ENCODE assay signal across 20 cellular contexts in genomic region chr3:73513260-73513659, GRCh38.
DNase-seq lines count a peak whose midpoint lies in the region; ATAC-seq, FAIRE-seq and TF ChIP-seq lines count a peak whose summit lies in the region.
"Had no signal": no experiment of that assay in that cellular context is flagged by ENCODE, and none has a peak within 500 bp of the region (broad histone marks: within the 10 kb centered on the region; RNA-seq: fewer than 3 reads in every experiment).

No MANE protein-coding gene starts in this region.

- WGBS in HepG2 (ENCODE audit: low lambda C conversion rate), result 0% methylated on average over 5 of the region's 5 CpGs
- WGBS in stomach, 5 donors, result 25 to 50% (median 32%) methylated on average over 5 of the region's 5 CpGs

- peak overlapping the region; percentile 31 for H3K4me2 ChIP-seq in HepG2 (ENCODE audit: low read depth, low read length)
- H3K4me2 ChIP-seq in osteoblast (ENCODE audit: insufficient read depth, low read length), result no peak overlapping the region

- no peaks in the 10 kb centered on the region for H3K9me3 ChIP-seq in HepG2 (ENCODE audit: low read length)
- no peaks in the 10 kb centered on the region for H3K9me3 ChIP-seq in stomach
- H3K9me3 ChIP-seq in osteoblast (ENCODE audit: low read depth, low read length), result no peaks in the 10 kb centered on the region
- H3K9me3 ChIP-seq: neutrophil had no signal

- H2AFZ ChIP-seq in HepG2 (ENCODE audit: low read length), result no peak overlapping the region
- H2AFZ ChIP-seq in osteoblast (ENCODE audit: low read length), result no peak overlapping the region

- peak overlapping the region in 3 of 5 experiments; percentile 4 to 87 (median 61) for H3K27ac Mint-ChIP-seq in brain
- H3K27ac Mint-ChIP-seq: CD14-positive monocyte; stimulated activated naive CD8-positive, alpha-beta T cell treated with anti-CD3 and anti-CD28 coated beads, Interleukin-15, Interleukin-2, amounts not matched to agents 100 ng/mL and 50 ng/mL, for 24 hours had no signal

- H3K36me3 Mint-ChIP-seq in brain, result peaks cover 4% of the 10 kb centered on the region
- H3K36me3 Mint-ChIP-seq: CD14-positive monocyte had no signal

- TF ChIP-seq POLR2A in HepG2 (IDR thresholded peaks at IDR 0.05; ENCODE audit: insufficient read depth in 1 of 2, low read depth in 2 of 2, low read length in 2 of 2) (no peak), stomach (IDR thresholded peaks at IDR 0.05) (no peak)

- no peaks in the 10 kb centered on the region for H3K36me3 ChIP-seq in HepG2 (replicated peaks in 1 of 2; ENCODE audit: control insufficient read depth in 1 of 2, insufficient read depth in 2 of 2, low read length in 2 of 2)
- no peaks in the 10 kb centered on the region for H3K36me3 ChIP-seq in stomach
- H3K36me3 ChIP-seq in osteoblast (ENCODE audit: insufficient read depth, low read length), result no peaks in the 10 kb centered on the region
- H3K36me3 ChIP-seq: neutrophil, WERI-Rb-1 had no signal

- peaks cover 93% of the 10 kb centered on the region for H3K4me1 Mint-ChIP-seq in brain
- H3K4me1 Mint-ChIP-seq: CD14-positive monocyte had no signal

- TF ChIP-seq CTCF in brain (conservative IDR thresholded peaks at IDR 0.05), result no peak
- no peak for TF ChIP-seq CTCF in HepG2 (CRISPR knock-in tag; IDR thresholded peaks at IDR 0.05)
- no peak for TF ChIP-seq CTCF in stomach (IDR thresholded peaks at IDR 0.05)
- no peak for TF ChIP-seq CTCF in osteoblast (IDR thresholded peaks at IDR 0.05; ENCODE audit: extremely low read depth, low read depth, low read length)

- intact Hi-C loops in HepG2 (cut with micrococcal nuclease; ENCODE audit: unreplicated experiment), result no loop called here
- intact Hi-C loops in stomach (cut with DNase I; ENCODE audit: low total_unique reads), result loop anchor here (10.0 kb wide), 1 partner anchor 112 kb away; the partner anchor contains the start of gene PDZRN3

- TF ChIP-seq EP300 in HepG2 (IDR thresholded peaks at IDR 0.05; ENCODE audit: low read depth in 2 of 2, low read length in 2 of 2) (no peak), HepG2 (CRISPR knock-in tag; IDR thresholded peaks at IDR 0.05; ENCODE audit: borderline replicate concordance) (no peak), stomach (IDR thresholded peaks at IDR 0.05) (no peak)

- no peaks in the 10 kb centered on the region for H4K20me1 ChIP-seq in HepG2 (ENCODE audit: insufficient read depth, low read length)
- H4K20me1 ChIP-seq in osteoblast (ENCODE audit: insufficient read depth, low read length), result no peaks in the 10 kb centered on the region

- H3K27me3 Mint-ChIP-seq in brain, result peaks cover 8% of the 10 kb centered on the region
- H3K27me3 Mint-ChIP-seq: stimulated activated naive CD8-positive, alpha-beta T cell treated with anti-CD3 and anti-CD28 coated beads, Interleukin-15, Interleukin-2, amounts not matched to agents 100 ng/mL and 50 ng/mL, for 24 hours had no signal

- FAIRE-seq in HepG2 (lab: Jason Lieb, UNC), result peak; percentile 52
- FAIRE-seq: GM12878 had no signal

- H3K9me3 Mint-ChIP-seq in brain, result no peaks in the 10 kb centered on the region
- H3K9me3 Mint-ChIP-seq: stimulated activated naive CD8-positive, alpha-beta T cell treated with anti-CD3 and anti-CD28 coated beads, Interleukin-15, Interleukin-2, amounts not matched to agents 100 ng/mL and 50 ng/mL, for 24 hours had no signal

- peak; percentile 95 for ATAC-seq in HepG2
- ATAC-seq: GM12878 had no signal

- peak overlapping the region in 2 of 5 experiments; percentile 11 to 15 for H3K4me3 Mint-ChIP-seq in brain
- H3K4me3 Mint-ChIP-seq: CD14-positive monocyte; stimulated activated naive CD8-positive, alpha-beta T cell treated with anti-CD3 and anti-CD28 coated beads, Interleukin-15, Interleukin-2, amounts not matched to agents 100 ng/mL and 50 ng/mL, for 24 hours had no signal

- in situ Hi-C loops in HepG2 (cut with HindIII; ENCODE audit: extremely low pct_ligation_motif_present, low pct_unique_long_range_greater_than_20kb), result no loop called here

- H3K4me1 ChIP-seq in HepG2 (ENCODE audit: insufficient read depth, low read length) (peaks cover 17% of the 10 kb centered on the region), stomach (peaks cover 1 to 86% (median 52%) of the 10 kb centered on the region in 4 donors), osteoblast (ENCODE audit: insufficient read depth, low read length) (peaks cover 13% of the 10 kb centered on the region)

- no peak overlapping the region for H3K9ac ChIP-seq in HepG2 (ENCODE audit: insufficient read depth, low read depth, low read length)

- no TSS peak for BruUV-seq in HepG2 (replicated peaks; lab: Mats Ljungman, UMichigan)

- no peaks in the 10 kb centered on the region; a peak in 3 of 5 replicates for H3K27me3 ChIP-seq in HepG2 (ENCODE audit: control insufficient read depth in 1 of 2, insufficient read depth in 2 of 2, low read length in 2 of 2)
- H3K27me3 ChIP-seq in stomach, result no peaks in the 10 kb centered on the region
- H3K27me3 ChIP-seq in osteoblast (ENCODE audit: insufficient read depth, low read length), result no peaks in the 10 kb centered on the region
- H3K27me3 ChIP-seq: dorsolateral prefrontal cortex had no signal

- POLR2A ChIA-PET in HepG2 (lab: Yijun Ruan, JAX), result no interaction called here

- TF ChIP-seq RAD21 in HepG2 (CRISPR knock-in tag; IDR thresholded peaks at IDR 0.05), result no peak

- H3K27ac ChIP-seq in HepG2 (ENCODE audit: extremely low read length, insufficient read depth, low read length), result no peak overlapping the region
- H3K27ac ChIP-seq in stomach, result peak overlapping the region in 4 of 5 donors; percentile 72 to 88 (median 74)
- H3K27ac ChIP-seq in osteoblast (ENCODE audit: low read depth, low read length), result no peak overlapping the region
- H3K27ac ChIP-seq: dorsolateral prefrontal cortex, neutrophil, skin epidermis, WERI-Rb-1 had no signal

- CTCF ChIA-PET in HepG2 (lab: Yijun Ruan, JAX; ENCODE audit: low intra/inter-chr PET ratio, low total read pairs), result no interaction called here

- no peak overlapping the region for H3K4me3 ChIP-seq in HepG2 (replicated peaks in 1 of 3; ENCODE audit: insufficient read depth in 1 of 3, low read depth in 2 of 3, low read length in 3 of 3)
- no peak overlapping the region for H3K4me3 ChIP-seq in stomach
- no peak overlapping the region for H3K4me3 ChIP-seq in osteoblast (ENCODE audit: insufficient read depth, low read length)
- H3K4me3 ChIP-seq: dorsolateral prefrontal cortex, GM12878, skin epidermis had no signal

- peak; percentile 28 for DNase-seq in HuH-7 (ENCODE audit: low spot score)
- DNase-seq in HepG2 (ENCODE audit: low spot score), result peak; percentile 86
- peak; percentile 64 for DNase-seq in stomach
- DNase-seq in 8988T, result no peak
- no peak for DNase-seq in osteoblast (ENCODE audit: insufficient read length, low spot score, missing footprints)
- no peak for DNase-seq in activated T-cell treated with anti-CD3 and anti-CD28 coated beads for 4 hours
- no peak for DNase-seq in activated CD8-positive, alpha-beta memory T cell treated with anti-CD3 and anti-CD28 coated beads, Interleukin-2, amount 50 U/mL, for 4 hours
- DNase-seq: activated gamma-delta T cell treated with Interleukin-2 at 50 U/mL for 16 hours, dorsolateral prefrontal cortex, KBM-7, mammary epithelial cell, NCI-H2227 treated with DMSO at 0.1 percent for 48 hours, OCI-M1, WERI-Rb-1 had no signal

- H3K79me2 ChIP-seq in HepG2 (ENCODE audit: insufficient read depth, low read length), result no peaks in the 10 kb centered on the region
- peaks cover 20% of the 10 kb centered on the region for H3K79me2 ChIP-seq in osteoblast (ENCODE audit: insufficient read depth, low read length)

TF ChIP-seq in HepG2, 621 proteins besides CTCF, POLR2A, EP300 and RAD21 (continues in another document):
- TF ChIP-seq, protein P1, sequence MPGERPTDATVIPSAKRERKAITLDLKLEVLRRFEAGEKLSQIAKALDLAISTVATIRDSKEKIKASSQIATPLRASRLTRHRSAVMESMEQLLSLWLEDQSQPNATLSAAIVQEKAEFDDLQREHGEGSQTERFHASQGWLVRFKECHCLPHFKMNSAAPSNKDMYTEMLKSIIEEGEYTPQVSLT (CRISPR knock-in tag; IDR thresholded peaks at IDR 0.05; ENCODE audit: borderline replicate concordance, low read depth), result no peak
- TF ChIP-seq NFIC (IDR thresholded peaks at IDR 0.05; ENCODE audit: low read length) (peak; percentile 37; the same call in 1 of the 2 replicates), ZNF3 (CRISPR knock-in tag; IDR thresholded peaks at IDR 0.05) (no peak), ATF6 (CRISPR knock-in tag; conservative IDR thresholded peaks at IDR 0.05) (no peak), KDM4B (CRISPR knock-in tag; IDR thresholded peaks at IDR 0.05) (no peak)
- TF ChIP-seq, protein P2, sequence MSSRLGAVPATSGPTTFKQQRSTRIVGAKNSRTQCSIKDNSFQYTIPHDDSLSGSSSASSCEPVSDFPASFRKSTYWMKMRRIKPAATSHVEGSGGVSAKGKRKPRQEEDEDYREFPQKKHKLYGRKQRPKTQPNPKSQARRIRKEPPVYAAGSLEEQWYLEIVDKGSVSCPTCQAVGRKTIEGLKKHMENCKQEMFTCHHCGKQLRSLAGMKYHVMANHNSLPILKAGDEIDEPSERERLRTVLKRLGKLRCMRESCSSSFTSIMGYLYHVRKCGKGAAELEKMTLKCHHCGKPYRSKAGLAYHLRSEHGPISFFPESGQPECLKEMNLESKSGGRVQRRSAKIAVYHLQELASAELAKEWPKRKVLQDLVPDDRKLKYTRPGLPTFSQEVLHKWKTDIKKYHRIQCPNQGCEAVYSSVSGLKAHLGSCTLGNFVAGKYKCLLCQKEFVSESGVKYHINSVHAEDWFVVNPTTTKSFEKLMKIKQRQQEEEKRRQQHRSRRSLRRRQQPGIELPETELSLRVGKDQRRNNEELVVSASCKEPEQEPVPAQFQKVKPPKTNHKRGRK (CRISPR knock-in tag; IDR thresholded peaks at IDR 0.05), result no peak

Comparison
In these comparisons a context has a peak if more than half of its experiments do, and no peak if none do; other contexts are left out.
1. DNase-seq: peak in HuH-7 (single experiment), HepG2 (single experiment) and stomach (single experiment); none in 8988T (single experiment), osteoblast (single experiment), activated T-cell treated with anti-CD3 and anti-CD28 coated beads for 4 hours (single experiment) and activated CD8-positive, alpha-beta memory T cell treated with anti-CD3 and anti-CD28 coated beads, Interleukin-2, amount 50 U/mL, for 4 hours (single experiment).
2. H3K27ac ChIP-seq: peak in stomach (4 of 5); none in HepG2 (single experiment) and osteoblast (single experiment).